14 cellular contexts compared by ENCODE assay signal in genomic region chr10:67978749-67979148, GRCh38.
"Had no signal": no experiment of that assay in that cellular context is flagged by ENCODE, and none has a peak within 500 bp of the region (broad histone marks: within the 10 kb centered on the region; RNA-seq: fewer than 3 reads in every experiment).

No MANE protein-coding gene starts in this region.

- H3K27me3 Mint-ChIP-seq: brain, memory B cell, progenitor cell of endocrine pancreas had no signal

- H3K4me3 ChIP-seq: heart right ventricle, testis, upper lobe of right lung had no signal

- H3K27ac Mint-ChIP-seq: brain, memory B cell, progenitor cell of endocrine pancreas had no signal

- H3K4me3 Mint-ChIP-seq: brain, memory B cell, natural killer cell had no signal

- ATAC-seq: esophagus mucosa; natural killer cell; stimulated activated naive CD8-positive, alpha-beta T cell treated with anti-CD3 and anti-CD28 coated beads, Interleukin-15, Interleukin-2, amounts not matched to agents 100 U/mL and 50 U/mL, for 24 hours; upper lobe of right lung had no signal

- H3K27ac ChIP-seq: testis, upper lobe of right lung had no signal

- H3K9me3 ChIP-seq: heart right ventricle, testis, upper lobe of right lung had no signal

- DNase-seq: activated CD8-positive, alpha-beta memory T cell treated with anti-CD3 and anti-CD28 coated beads for 24 hours; dermis blood vessel endothelial cell; heart right ventricle; natural killer cell; nucleus accumbens; right cardiac atrium; SHP77 treated with DMSO at 0.1 percent for 48 hours; stimulated activated naive CD8-positive, alpha-beta T cell treated with anti-CD3 and anti-CD28 coated beads, Interleukin-15, Interleukin-2, amounts not matched to agents 100 U/mL and 50 U/mL, for 24 hours; testis; upper lobe of right lung had no signal

- H3K9me3 Mint-ChIP-seq: natural killer cell had no signal

- H3K4me1 ChIP-seq: upper lobe of right lung had no signal

- H3K27me3 ChIP-seq: heart right ventricle, testis, upper lobe of right lung had no signal
